27 cellular contexts compared by ENCODE assay signal in genomic region chr9:80489329-80489728, GRCh38.
"Had no signal": no experiment of that assay in that cellular context is flagged by ENCODE, and none has a peak within 500 bp of the region (broad histone marks: within the 10 kb centered on the region; RNA-seq: fewer than 3 reads in every experiment).

No MANE protein-coding gene starts in this region.

- H3K4me1 ChIP-seq: stomach, suprapubic skin, testis, thyroid gland, tibial artery, tibial nerve, transverse colon, upper lobe of left lung, upper lobe of right lung, uterus, vagina had no signal

- FAIRE-seq: urothelium cell line had no signal

- DNase-seq: stimulated activated CD4-positive, alpha-beta T cell treated with anti-CD3 and anti-CD28 coated beads, Interleukin-2, amount 100 ng/mL, for 48 hours; stimulated activated CD4-positive, alpha-beta T cell treated with anti-CD3 and anti-CD28 coated beads, Interleukin-4, amount 100 ng/mL, for 1 hour; stimulated activated CD4-positive, alpha-beta T cell treated with anti-CD3 and anti-CD28 coated beads, Interleukin-4, amount 100 ng/mL, for 24 hours; stimulated activated CD4-positive, alpha-beta T cell treated with anti-CD3 and anti-CD28 coated beads, Interleukin-4, amount 100 ng/mL, for 4 hours; stimulated activated CD8-positive, alpha-beta memory T cell treated with anti-CD3 and anti-CD28 coated beads, Interleukin-4, amount 100 ng/mL, for 48 hours; stimulated activated naive B cell treated with anti-CD40 and anti-IgM and Interleukin-4, amounts not matched to agents 10 μg/mL and 1 μg/mL and 100 μg/mL, for 72 hours; stimulated activated naive CD4-positive, alpha-beta T cell; stimulated activated naive CD4-positive, alpha-beta T cell treated with Interleukin-2 at 50 U/mL for 16 hours; stimulated activated naive CD8-positive, alpha-beta T cell treated with anti-CD3 and anti-CD28 coated beads, Interleukin-15, amount 100 ng/mL, for 72 hours; stimulated activated naive CD8-positive, alpha-beta T cell treated with anti-CD3 and anti-CD28 coated beads, Interleukin-15, Interleukin-2, amounts not matched to agents 100 U/mL and 50 U/mL, for 24 hours; stomach; substantia nigra; testis; thyroid gland; tibial artery; transverse colon; trophoblast cell; upper lobe of left lung; upper lobe of right lung; uterus had no signal

- H3K27ac ChIP-seq: stomach, suprapubic skin, testis, thoracic aorta, thyroid gland, tibial artery, tibial nerve, transverse colon, upper lobe of left lung, upper lobe of right lung, uterus, vagina had no signal

- H3K4me3 ChIP-seq: stomach, suprapubic skin, testis, thoracic aorta, thyroid gland, tibial artery, tibial nerve, transverse colon, upper lobe of left lung, upper lobe of right lung, uterus, vagina had no signal

- H3K9me3 ChIP-seq: stomach, suprapubic skin, testis, thoracic aorta, thyroid gland, tibial artery, tibial nerve, transverse colon, upper lobe of left lung, upper lobe of right lung, uterus, vagina had no signal

- H3K27me3 ChIP-seq: stomach, suprapubic skin, testis, thyroid gland, tibial artery, tibial nerve, transverse colon, upper lobe of left lung, upper lobe of right lung, uterus, vagina had no signal

- H3K36me3 ChIP-seq: stomach, suprapubic skin, thoracic aorta, thyroid gland, tibial artery, tibial nerve, transverse colon, upper lobe of left lung, upper lobe of right lung, uterus, vagina had no signal

- ATAC-seq: stimulated activated effector memory CD8-positive, alpha-beta T cell treated with anti-CD3 and anti-CD28 coated beads, Interleukin-12 subunit alpha, Interleukin-12 subunit beta, amount 100 ng/mL, for 72 hours; stimulated activated memory B cell treated with anti-CD40 and anti-IgM and Interleukin-4, amounts not matched to agents 10 μg/mL and 1 μg/mL and 100 μg/mL, for 72 hours; stimulated activated naive B cell treated with anti-CD40 and anti-IgM and Interleukin-4, amounts not matched to agents 10 μg/mL and 1 μg/mL and 100 μg/mL, for 72 hours; stimulated activated naive CD8-positive, alpha-beta T cell treated with anti-CD3 and anti-CD28 coated beads, Interleukin-15, amount 100 ng/mL, for 72 hours; stimulated activated naive CD8-positive, alpha-beta T cell treated with anti-CD3 and anti-CD28 coated beads, Interleukin-15, Interleukin-2, amounts not matched to agents 100 U/mL and 50 U/mL, for 24 hours; upper lobe of right lung had no signal
